In the genomic region with DNA sequence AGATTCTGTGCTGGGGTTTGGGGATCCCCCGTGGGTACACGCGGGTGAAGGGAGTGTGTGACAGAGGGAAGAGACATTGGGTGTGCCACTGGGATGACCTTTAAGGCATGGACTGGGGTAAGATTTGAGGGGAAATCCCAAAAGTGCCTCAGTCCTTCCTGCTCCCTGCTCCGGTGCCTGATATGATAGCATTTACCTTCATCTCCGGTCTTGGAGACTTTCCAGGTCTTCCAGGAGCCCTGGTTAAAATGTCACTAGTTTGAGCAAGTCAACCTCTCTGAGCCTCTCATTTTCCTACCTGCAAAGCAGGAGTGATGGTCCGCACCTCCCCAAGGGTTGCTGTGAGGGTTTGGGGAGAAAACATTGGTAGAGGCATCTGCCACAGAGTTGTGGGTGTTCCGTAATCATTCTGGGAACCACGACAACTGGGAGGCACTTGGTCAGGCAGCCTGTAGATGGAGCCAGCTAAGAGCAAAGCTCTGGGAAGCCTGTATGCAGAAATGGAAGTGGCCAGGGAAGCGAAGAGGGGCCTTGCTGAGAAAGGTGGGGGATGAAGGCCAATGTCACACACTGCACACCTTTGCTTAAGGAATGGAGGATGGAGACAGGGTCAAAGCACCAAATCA, we compare ENCODE assay signal across 15 cellular contexts. TPM values are rescaled to one million over a fixed set of nuclear protein-coding genes. Genes with fewer than 3 reads are reported as not detected.
DNase-seq lines count a peak whose midpoint lies in the region; ATAC-seq and TF ChIP-seq lines count a peak whose summit lies in the region.
"Had no signal": no experiment of that assay in that cellular context is flagged by ENCODE, and none has a peak within 500 bp of the region (broad histone marks: within the 10 kb centered on the region; RNA-seq: fewer than 3 reads in every experiment).

No MANE protein-coding gene starts in this region.

- H3K9me3 Mint-ChIP-seq in osteocyte (ENCODE audit: unreplicated experiment) = no peaks in the 10 kb centered on the region
- H3K9me3 Mint-ChIP-seq: activated CD8-positive, alpha-beta T cell treated with anti-CD3 and anti-CD28 coated beads for 36 hours; activated naive CD8-positive, alpha-beta T cell treated with anti-CD3 and anti-CD28 coated beads, Interleukin-2, amount 10 ng/mL, durations not matched to agents 7 days and 5 days had no signal

- H3K36me3 Mint-ChIP-seq in osteocyte (ENCODE audit: unreplicated experiment) = no peaks in the 10 kb centered on the region
- H3K36me3 Mint-ChIP-seq: activated naive CD8-positive, alpha-beta T cell treated with anti-CD3 and anti-CD28 coated beads, Interleukin-2, amount 10 ng/mL, durations not matched to agents 7 days and 5 days had no signal

- no peaks in the 10 kb centered on the region for H3K27me3 Mint-ChIP-seq in osteocyte (ENCODE audit: unreplicated experiment)

- TF ChIP-seq CTCF in RWPE2 (IDR thresholded peaks at IDR 0.05; ENCODE audit: poor library complexity, severe bottlenecking) (peak; percentile 29), fibroblast of mammary gland (conservative IDR thresholded peaks at IDR 0.05; ENCODE audit: control insufficient read depth, insufficient read depth, low read depth, low read length) (peak; percentile 21), osteocyte (IDR thresholded peaks at IDR 0.05) (peak; percentile 28)

- ATAC-seq in RWPE2 (ENCODE audit: low read depth) = peak; percentile 61
- ATAC-seq: activated CD8-positive, alpha-beta T cell treated with anti-CD3 and anti-CD28 coated beads for 36 hours had no signal

- DNase-seq in DMS 273 (lab: John Stamatoyannopoulos, UW; ENCODE audit: unreplicated experiment) (peak; percentile 24), DMS 273 treated with DMSO at 0.1 percent for 48 hours (lab: John Stamatoyannopoulos, UW) (no peak), RWPE2 (ENCODE audit: low spot score) (peak; percentile 55), fibroblast of mammary gland (ENCODE audit: low read depth) (no peak), osteocyte (ENCODE audit: extremely low spot score, unreplicated experiment) (no peak), NCI-H2171 (lab: John Stamatoyannopoulos, UW) (no peak), DMS79 treated with DMSO at 0.1 percent for 48 hours (lab: John Stamatoyannopoulos, UW) (no peak)
- no peak for DNase-seq in activated CD8-positive, alpha-beta memory T cell treated with anti-CD3 and anti-CD28 coated beads, Interleukin-2, amount 50 U/mL, for 48 hours
- DNase-seq: 8988T; activated CD8-positive, alpha-beta T cell treated with anti-CD3 and anti-CD28 coated beads for 36 hours; activated naive CD8-positive, alpha-beta T cell treated with anti-CD3 and anti-CD28 coated beads, Interleukin-2, amount 10 ng/mL, durations not matched to agents 7 days and 5 days; NCI-H187; spleen had no signal

- H3K4me1 Mint-ChIP-seq in osteocyte (ENCODE audit: unreplicated experiment) = no peaks in the 10 kb centered on the region
- H3K4me1 Mint-ChIP-seq: activated naive CD8-positive, alpha-beta T cell treated with anti-CD3 and anti-CD28 coated beads, Interleukin-2, amount 10 ng/mL, durations not matched to agents 7 days and 5 days had no signal

- no peaks in the 10 kb centered on the region for H3K4me1 ChIP-seq in RWPE2 (ENCODE audit: insufficient read depth, poor library complexity, severe bottlenecking)

- no peaks in the 10 kb centered on the region for H3K9me3 ChIP-seq in RWPE2 (ENCODE audit: severe bottlenecking)
- H3K9me3 ChIP-seq: spleen had no signal

- H3K4me3 Mint-ChIP-seq in osteocyte (ENCODE audit: unreplicated experiment) = no peak overlapping the region
- H3K4me3 Mint-ChIP-seq: activated CD8-positive, alpha-beta T cell treated with anti-CD3 and anti-CD28 coated beads for 36 hours; activated naive CD8-positive, alpha-beta T cell treated with anti-CD3 and anti-CD28 coated beads, Interleukin-2, amount 10 ng/mL, durations not matched to agents 7 days and 5 days had no signal

- no peaks in the 10 kb centered on the region for H3K36me3 ChIP-seq in RWPE2 (ENCODE audit: low read depth)
- H3K36me3 ChIP-seq: spleen had no signal

- H3K27me3 ChIP-seq in RWPE2 (ENCODE audit: insufficient read depth, poor library complexity, severe bottlenecking) = no peaks in the 10 kb centered on the region

- no peak overlapping the region for H3K27ac Mint-ChIP-seq in osteocyte (ENCODE audit: unreplicated experiment)
- H3K27ac Mint-ChIP-seq: activated CD8-positive, alpha-beta T cell treated with anti-CD3 and anti-CD28 coated beads for 36 hours; activated naive CD8-positive, alpha-beta T cell treated with anti-CD3 and anti-CD28 coated beads, Interleukin-2, amount 10 ng/mL, durations not matched to agents 7 days and 5 days had no signal

- H3K4me3 ChIP-seq in RWPE2 (ENCODE audit: severe bottlenecking) = no peak overlapping the region
- H3K4me3 ChIP-seq in fibroblast of mammary gland (ENCODE audit: control insufficient read depth, low read depth, low read length) = no peak overlapping the region
- H3K4me3 ChIP-seq: spleen had no signal

- no peak overlapping the region for H3K27ac ChIP-seq in RWPE2 (ENCODE audit: poor library complexity, severe bottlenecking)
- H3K27ac ChIP-seq: epithelial cell of prostate, RWPE1, spleen had no signal

RNA-seq across cellular contexts. Expression of gene KIF23, which starts 33.9 kb away (rescaled TPM):
- total RNA-seq in osteocyte = 12.4 and 14.0 TPM in 2 replicates

Comparison
In these comparisons a context has a peak if more than half of its experiments do, and no peak if none do; other contexts are left out.
1. DNase-seq: peak in DMS 273 (single experiment) and RWPE2 (single experiment); none in DMS 273 treated with DMSO at 0.1 percent for 48 hours (single experiment), fibroblast of mammary gland (single experiment), osteocyte (single experiment), NCI-H2171 (single experiment), DMS79 treated with DMSO at 0.1 percent for 48 hours (single experiment) and activated CD8-positive, alpha-beta memory T cell treated with anti-CD3 and anti-CD28 coated beads, Interleukin-2, amount 50 U/mL, for 48 hours (single experiment).
2. Peak in every context shown above with its lines, with median percentiles within 50 percentile points of each other: CTCF ChIP-seq.